Comparison of ENCODE assay signal across 8 cellular contexts in genomic region chr1:211576717-211577116, GRCh38. TPM values are rescaled to one million over a fixed set of nuclear protein-coding genes. Genes with fewer than 3 reads are reported as not detected.
DNase-seq lines count a peak whose midpoint lies in the region; ATAC-seq and TF ChIP-seq lines count a peak whose summit lies in the region.

No MANE protein-coding gene starts in this region.

- no peak for TF ChIP-seq EP300 in neural cell (conservative IDR thresholded peaks at IDR 0.05; ENCODE audit: poor library complexity, severe bottlenecking)

- no peaks in the 10 kb centered on the region for H3K9me3 ChIP-seq in CD4-positive, alpha-beta T cell (ENCODE audit: control insufficient read depth, low read length)
- H3K9me3 ChIP-seq in NT2/D1 (ENCODE audit: insufficient read depth, low read length) (no peaks in the 10 kb centered on the region), neural cell (ENCODE audit: low read length) (no peaks in the 10 kb centered on the region)

- H3K4me3 Mint-ChIP-seq in CD4-positive, alpha-beta T cell, result peak overlapping the region; percentile 96
- H3K4me3 Mint-ChIP-seq in effector memory CD8-positive, alpha-beta T cell, result peak overlapping the region; percentile 88 to 91

- H3K36me3 Mint-ChIP-seq in CD4-positive, alpha-beta T cell (ENCODE audit: low read depth), result peaks cover 25% of the 10 kb centered on the region
- peaks cover 22% of the 10 kb centered on the region for H3K36me3 Mint-ChIP-seq in effector memory CD8-positive, alpha-beta T cell (ENCODE audit: insufficient read depth)

- no peaks in the 10 kb centered on the region for H3K9me3 Mint-ChIP-seq in CD4-positive, alpha-beta T cell
- H3K9me3 Mint-ChIP-seq in effector memory CD8-positive, alpha-beta T cell, result no peaks in the 10 kb centered on the region

- H3K9ac ChIP-seq in NT2/D1 (ENCODE audit: insufficient read length, low read depth) (peak overlapping the region; percentile 90), neural cell (ENCODE audit: low read length) (no peak overlapping the region)

- no peak for TF ChIP-seq RAD21 in neural cell (conservative IDR thresholded peaks at IDR 0.05)

- no peaks in the 10 kb centered on the region for H3K27me3 Mint-ChIP-seq in CD4-positive, alpha-beta T cell
- no peaks in the 10 kb centered on the region for H3K27me3 Mint-ChIP-seq in effector memory CD8-positive, alpha-beta T cell

- intact Hi-C loops in CD4-positive, alpha-beta T cell (cut with DNase I, micrococcal nuclease), result loop anchor here (1.0 to 10.0 kb wide), 8 partner anchors 48 to 1441 kb away; partner anchors contain the start of genes ANGEL2 (in 1 of the 2), LPGAT1 (in 1 of the 2), RCOR3 (in 1 of the 2) and TRAF5 (in 1 of the 2)

- H3K36me3 ChIP-seq in NT2/D1 (ENCODE audit: insufficient read depth, insufficient read length, low read length) (peaks cover 58% of the 10 kb centered on the region), neural cell (ENCODE audit: insufficient read depth, low read length) (no peaks in the 10 kb centered on the region)

- peak overlapping the region; percentile 84 for H3K4me2 ChIP-seq in neural cell (ENCODE audit: low read length)

- H2AFZ ChIP-seq in neural cell (ENCODE audit: low read depth, low read length), result no peak overlapping the region

- POLR2A ChIA-PET in CD4-positive, alpha-beta T cell (lab: Charles Lee), result no interaction called here

- no peak for TF ChIP-seq CTCF in CD4-positive, alpha-beta T cell (IDR thresholded peaks at IDR 0.05)
- no peak for TF ChIP-seq CTCF in neural cell (IDR thresholded peaks at IDR 0.05; ENCODE audit: poor library complexity, severe bottlenecking)

- no peak for DNase-seq in CD4-positive, alpha-beta T cell
- no peak for DNase-seq in NT2/D1 (ENCODE audit: low read depth, low spot score)
- DNase-seq in effector memory CD8-positive, alpha-beta T cell, result no peak
- DNase-seq in activated effector memory CD4-positive, alpha-beta T cell treated with anti-CD3 and anti-CD28 coated beads, Interleukin-2, amount 50 U/mL, for 16 hours, result no peak
- no peak for DNase-seq in NCI-H1694 treated with DMSO at 0.1 percent for 48 hours (lab: John Stamatoyannopoulos, UW)

- H3K4me1 ChIP-seq in NT2/D1 (ENCODE audit: insufficient read depth, insufficient read length), result no peaks in the 10 kb centered on the region

- peaks cover 48% of the 10 kb centered on the region for H3K4me1 Mint-ChIP-seq in CD4-positive, alpha-beta T cell (ENCODE audit: low read depth)
- peaks cover 9 to 33% of the 10 kb centered on the region in 2 donors for H3K4me1 Mint-ChIP-seq in effector memory CD8-positive, alpha-beta T cell (ENCODE audit: low read depth in 2 of 2)

- no peak overlapping the region for H3K27ac Mint-ChIP-seq in CD4-positive, alpha-beta T cell
- no peak overlapping the region for H3K27ac Mint-ChIP-seq in effector memory CD8-positive, alpha-beta T cell

- H3F3A ChIP-seq in neural cell (ENCODE audit: insufficient read depth, low read length, poor library complexity, severe bottlenecking), result no peaks in the 10 kb centered on the region

- no peak overlapping the region for H3K27ac ChIP-seq in CD4-positive, alpha-beta T cell (ENCODE audit: low read depth, low read length)
- H3K27ac ChIP-seq in neural cell (ENCODE audit: low read length), result no peak overlapping the region

- peaks cover 36% of the 10 kb centered on the region for H3K79me2 ChIP-seq in neural cell (replicated peaks; ENCODE audit: insufficient read depth, low read length)

- no peaks in the 10 kb centered on the region for H3K9me2 ChIP-seq in neural cell (ENCODE audit: insufficient read depth, low read length)

- CTCF ChIA-PET in CD4-positive, alpha-beta T cell (lab: Charles Lee), result no interaction called here

- peak overlapping the region; percentile 93 for H3K4me3 ChIP-seq in NT2/D1 (ENCODE audit: insufficient read length, low read depth)
- peak overlapping the region; percentile 93 for H3K4me3 ChIP-seq in neural cell (ENCODE audit: low read length)

- no peaks in the 10 kb centered on the region for H4K20me1 ChIP-seq in neural cell (ENCODE audit: insufficient read depth)

- H3K27me3 ChIP-seq in CD4-positive, alpha-beta T cell (ENCODE audit: control insufficient read depth, insufficient read depth, low read length), result no peaks in the 10 kb centered on the region
- H3K27me3 ChIP-seq in NT2/D1 (ENCODE audit: insufficient read depth, insufficient read length), result no peaks in the 10 kb centered on the region
- H3K27me3 ChIP-seq in neural cell (ENCODE audit: insufficient read depth, low read depth, low read length), result no peaks in the 10 kb centered on the region

- no peak for ATAC-seq in CD4-positive, alpha-beta T cell (ENCODE audit: poor library complexity)
- ATAC-seq in effector memory CD8-positive, alpha-beta T cell (replicated peaks), result no peak
- ATAC-seq in GM21529 (IDR thresholded peaks at IDR 0.05; ENCODE audit: unreplicated experiment) (no peak), HG02885 (IDR thresholded peaks at IDR 0.05; ENCODE audit: poor library complexity, unreplicated experiment) (no peak)

TF ChIP-seq in neural cell, 6 proteins besides CTCF, POLR2A, EP300 and RAD21:
- TF ChIP-seq EZH2 (IDR thresholded peaks at IDR 0.05; ENCODE audit: borderline replicate concordance, insufficient read depth, low read length, poor library complexity, severe bottlenecking), result no peak
- TF ChIP-seq SMC3 (conservative IDR thresholded peaks at IDR 0.05; ENCODE audit: poor library complexity), result no peak
- no peak for TF ChIP-seq POLR2AphosphoS5 (IDR thresholded peaks at IDR 0.05)
- no peak for TF ChIP-seq TAF1 (IDR thresholded peaks at IDR 0.05; ENCODE audit: low read depth)
- TF ChIP-seq MXI1 (conservative IDR thresholded peaks at IDR 0.05; ENCODE audit: poor library complexity, severe bottlenecking), result no peak
- no peak for TF ChIP-seq REST (IDR thresholded peaks at IDR 0.05; ENCODE audit: borderline replicate concordance)

RNA-seq across cellular contexts. Expression of gene SLC30A1, which starts 2.2 kb away (rescaled TPM):
- 1 to 10 TPM; 6.0 TPM for total RNA-seq in CD4-positive, alpha-beta T cell
- 4.4 and 6.5 TPM in 2 replicates for polyA plus RNA-seq in neural cell
- polyA minus RNA-seq in neural cell, result 20.5 and 22.3 TPM in 2 replicates
